ENCODE assay signal across 1 cellular context in genomic region chr4:38068107-38068506, GRCh38.
A peak's percentile ranks its signal among the peaks of the same experiment; 100 is the strongest.
TF ChIP-seq lines count a peak whose summit lies in the region.

No MANE protein-coding gene starts in this region.

TF ChIP-seq in endothelial cell of umbilical vein, 7 proteins besides CTCF, POLR2A, EP300 and RAD21:
- TF ChIP-seq FOS (IDR thresholded peaks at IDR 0.05; ENCODE audit: borderline replicate concordance, insufficient read depth, low read length) (no peak), JUN (IDR thresholded peaks at IDR 0.05; ENCODE audit: borderline replicate concordance, insufficient read depth, insufficient read length, low read depth) (peak; percentile 30), POLR2AphosphoS5 (IDR thresholded peaks at IDR 0.05; ENCODE audit: insufficient read depth, low read depth, low read length) (peak; percentile 40)
